8 cellular contexts compared by ENCODE assay signal in the genomic region with DNA sequence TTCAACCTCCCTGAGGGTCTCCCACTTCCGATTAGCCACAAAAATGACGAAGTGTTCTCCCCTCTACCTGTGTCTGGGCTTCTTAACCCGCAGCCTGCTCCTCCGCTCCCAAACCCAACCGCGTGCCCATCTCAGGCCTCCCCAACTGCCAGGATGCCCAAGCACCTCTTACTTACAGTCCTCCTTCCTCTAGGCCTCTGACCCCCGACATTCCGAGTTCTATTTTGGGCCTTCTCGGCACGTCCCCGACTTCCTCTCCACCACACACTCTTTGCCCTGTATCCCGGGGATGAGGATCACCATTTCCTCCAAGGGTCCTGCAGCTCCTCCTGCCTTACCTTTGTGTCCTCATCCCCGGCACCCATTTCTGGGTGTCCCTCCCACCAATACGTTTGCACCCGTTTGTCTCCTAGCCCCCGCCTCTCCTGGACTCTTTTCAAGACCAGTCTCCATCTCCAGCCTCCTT. TPM values are rescaled to one million over a fixed set of nuclear protein-coding genes. Genes with fewer than 3 reads are reported as not detected.
DNase-seq lines count a peak whose midpoint lies in the region; ATAC-seq, FAIRE-seq and TF ChIP-seq lines count a peak whose summit lies in the region.

No MANE protein-coding gene starts in this region.

- FAIRE-seq in HTR-8/SVneo (lab: Jason Lieb, UNC): peak; percentile 46

- H3K36me3 ChIP-seq in BLaER1 (peaks cover 53% of the 10 kb centered on the region), adrenal gland (replicated peaks in 1 of 2) (peaks cover 0 to 41% of the 10 kb centered on the region in 2 donors), tibial artery (peaks cover 40 to 46% (median 41%) of the 10 kb centered on the region in 3 donors)

- H3K27me3 ChIP-seq in BLaER1 (no peaks in the 10 kb centered on the region), adrenal gland (no peaks in the 10 kb centered on the region), tibial artery (no peaks in the 10 kb centered on the region)

- DNase-seq in HTR-8/SVneo (ENCODE audit: insufficient read length, low spot score): no peak
- DNase-seq in adrenal gland: peak in 4 of 7 donors; percentile 48 to 77 (median 58)
- DNase-seq in lower leg skin (ENCODE audit: low spot score in 2 of 2): peak in 1 of 2 donors; percentile 91
- DNase-seq in tibial artery: peak in 1 of 2 donors; percentile 43
- no peak for DNase-seq in NCI-H748 treated with DMSO at 0.1 percent for 48 hours (lab: John Stamatoyannopoulos, UW)
- no peak for DNase-seq in OCI-M2 (lab: John Stamatoyannopoulos, UW; ENCODE audit: unreplicated experiment)

- TF ChIP-seq CTCF in adrenal gland (IDR thresholded peaks at IDR 0.05) (no peak), lower leg skin (IDR thresholded peaks at IDR 0.05) (no peak), tibial artery (IDR thresholded peaks at IDR 0.05) (no peak)

- H3K4me3 ChIP-seq in BLaER1 (peak overlapping the region; percentile 91), adrenal gland (peak overlapping the region in 2 of 4 donors; percentile 97 to 100), lower leg skin (ENCODE audit: low read depth, poor library complexity, severe bottlenecking) (peak overlapping the region; percentile 49), tibial artery (peak overlapping the region; percentile 84 to 99)

- H3K9me3 ChIP-seq in BLaER1: no peaks in the 10 kb centered on the region
- no peaks in the 10 kb centered on the region for H3K9me3 ChIP-seq in adrenal gland (replicated peaks in 1 of 3)
- H3K9me3 ChIP-seq in tibial artery: no peaks in the 10 kb centered on the region

- peaks cover 66% of the 10 kb centered on the region for H4K20me1 ChIP-seq in BLaER1

- intact Hi-C loops in adrenal gland (cut with DNase I) (no loop called here), lower leg skin (cut with DNase I; ENCODE audit: low total_unique reads) (no loop called here), tibial artery (cut with DNase I; ENCODE audit: low total_unique reads) (loop anchor here (2.0 kb wide), 1 partner anchor 59 kb away; a partner anchor contains a TSS)

- TF ChIP-seq POLR2A in adrenal gland (IDR thresholded peaks at IDR 0.05): no peak
- no peak for TF ChIP-seq POLR2A in lower leg skin (IDR thresholded peaks at IDR 0.05)

- H3K9ac ChIP-seq in BLaER1: peak overlapping the region; percentile 96

- H3K4me2 ChIP-seq in BLaER1: peak overlapping the region; percentile 89

- WGBS in adrenal gland, 4 donors: 2 to 4% (median 4%) methylated on average over 16 of the region's 16 CpGs
- 0 to 1% methylated on average over 16 of the region's 16 CpGs for WGBS in lower leg skin, 2 donors

- ATAC-seq in HG03378 (IDR thresholded peaks at IDR 0.05; ENCODE audit: unreplicated experiment): no peak

- H3K4me1 ChIP-seq in BLaER1 (peaks cover 46% of the 10 kb centered on the region), adrenal gland (replicated peaks in 1 of 2) (peaks cover 21 to 34% of the 10 kb centered on the region in 2 donors), tibial artery (peaks cover 0 to 49% (median 38%) of the 10 kb centered on the region in 4 donors)

- peak overlapping the region; percentile 86 for H3K27ac ChIP-seq in BLaER1
- peak overlapping the region; percentile 88 to 99 (median 95) for H3K27ac ChIP-seq in adrenal gland
- H3K27ac ChIP-seq in tibial artery: peak overlapping the region; percentile 97 to 98

RNA-seq across cellular contexts. Expression of a gene that starts 0.4 kb away (rescaled TPM):
- total RNA-seq in adrenal gland: 10 to 100 TPM; 17.5 to 53.7 (median 41.1) TPM
- polyA plus RNA-seq in adrenal gland: 100 to 1,000 TPM in 2 of 3 donors, 10 to 100 TPM in 1; 16.1 to 147 (median 103) TPM
- total RNA-seq in lower leg skin: 10 to 100 TPM; 29.3 to 38.1 (median 37.1) TPM

RNA-seq across cellular contexts. Expression of a gene that starts 1.9 kb away (rescaled TPM):
- 100 to 1,000 TPM; 354 to 765 (median 614) TPM for total RNA-seq in adrenal gland
- polyA plus RNA-seq in adrenal gland: 100 to 1,000 TPM; 217 to 752 (median 376) TPM
- total RNA-seq in lower leg skin: 100 to 1,000 TPM; 417 to 706 (median 504) TPM

RNA-seq across cellular contexts. Expression of a gene that starts 12.8 kb away (rescaled TPM):
- 100 to 1,000 TPM in 2 of 8 donors, 10 to 100 TPM in 6; 34.4 to 111 (median 63.6) TPM for total RNA-seq in adrenal gland
- 100 to 1,000 TPM in 1 of 3 donors, 10 to 100 TPM in 2; 20.3 to 156 (median 92.9) TPM for polyA plus RNA-seq in adrenal gland
- 10 to 100 TPM; 12.0 to 29.8 (median 16.3) TPM for total RNA-seq in lower leg skin

RNA-seq across cellular contexts. Expression of a gene that starts 19.8 kb away (rescaled TPM):
- total RNA-seq in adrenal gland (1 to 10 TPM in 3 of 8 donors, under 1 TPM in 3, not detected in 2; 0.28 to 3.4 (median 0.94) TPM), lower leg skin (under 1 TPM in 3 of 4 donors, not detected in 1; 0.29 to 0.55 (median 0.29) TPM)
- polyA plus RNA-seq in adrenal gland: 1 to 10 TPM in 2 of 3 donors, under 1 TPM in 1; 0.88 to 4.8 (median 2.9) TPM

RNA-seq across cellular contexts. Expression of a gene that starts 26.1 kb away (rescaled TPM):
- total RNA-seq in adrenal gland (1 to 10 TPM in 1 of 8 donors, under 1 TPM in 4, not detected in 3; 0.25 to 1.2 (median 0.43) TPM), lower leg skin (under 1 TPM; 0.21 to 0.99 (median 0.67) TPM)
- 1 to 10 TPM in 1 of 3 donors, under 1 TPM in 2; 0.11 to 1.1 (median 0.61) TPM for polyA plus RNA-seq in adrenal gland

Comparison
In these comparisons a context has a peak if more than half of its experiments do, and no peak if none do; other contexts are left out.
1. DNase-seq: peak in adrenal gland (4 of 7); none in HTR-8/SVneo (single experiment), NCI-H748 treated with DMSO at 0.1 percent for 48 hours (single experiment) and OCI-M2 (single experiment).
2. Peak in every context shown above with its lines, with median percentiles within 50 percentile points of each other: H3K27ac ChIP-seq.